ENCODE assay signal across 11 cellular contexts in genomic region chr1:36008546-36009197, GRCh38.
DNase-seq lines count a peak whose midpoint lies in the region; ATAC-seq, FAIRE-seq and TF ChIP-seq lines count a peak whose summit lies in the region.
"Had no signal": no experiment of that assay in that cellular context is flagged by ENCODE, and none has a peak within 500 bp of the region (broad histone marks: within the 10 kb centered on the region; RNA-seq: fewer than 3 reads in every experiment).

No MANE protein-coding gene starts in this region.

- H4K20me1 ChIP-seq in keratinocyte (ENCODE audit: control insufficient read depth, extremely low read depth, insufficient read depth, low read length), result no peaks in the 10 kb centered on the region

- H3K4me2 ChIP-seq in keratinocyte (ENCODE audit: control insufficient read depth, extremely low read depth, insufficient read depth, low read depth, low read length), result peak overlapping the region; percentile 48

- no peaks in the 10 kb centered on the region for H3K27me3 Mint-ChIP-seq in HFFc6 (ENCODE audit: insufficient read depth)
- H3K27me3 Mint-ChIP-seq: effector memory CD8-positive, alpha-beta T cell had no signal

- peaks cover 0 to 6% of the 10 kb centered on the region in 2 donors for H3K4me1 ChIP-seq in ascending aorta
- peaks cover 9% of the 10 kb centered on the region for H3K4me1 ChIP-seq in keratinocyte (ENCODE audit: control insufficient read depth, extremely low read depth, insufficient read depth, low read length)
- H3K4me1 ChIP-seq in vagina, result peaks cover 11% of the 10 kb centered on the region

- peak overlapping the region; percentile 28 for H3K9ac ChIP-seq in keratinocyte (ENCODE audit: control insufficient read depth, extremely low read depth, insufficient read depth, low read length)

- H3K27ac Mint-ChIP-seq in HFFc6, result peak overlapping the region; percentile 17; the same call in 1 of the 2 replicates

- no peak overlapping the region for H3K4me3 Mint-ChIP-seq in HFFc6
- H3K4me3 Mint-ChIP-seq: effector memory CD8-positive, alpha-beta T cell had no signal

- no peaks in the 10 kb centered on the region for H3K79me2 ChIP-seq in keratinocyte (ENCODE audit: control insufficient read depth, insufficient read depth, low read length)

- intact Hi-C loops in ascending aorta (cut with DNase I) (no loop called here), vagina (cut with DNase I) (no loop called here)

- DNase-seq in AG20443 (ENCODE audit: low spot score) (peak; percentile 9), HFFc6 (no peak), ascending aorta (ENCODE audit: low spot score in 2 of 2) (no peak), keratinocyte (ENCODE audit: low read depth, low spot score) (peak; percentile 17), vagina (ENCODE audit: extremely low spot score in 2 of 2) (no peak), G401 (ENCODE audit: low spot score) (no peak)
- DNase-seq: effector memory CD8-positive, alpha-beta T cell; NCI-H2171 treated with DMSO at 0.1 percent for 48 hours had no signal

- peaks cover 16 to 22% of the 10 kb centered on the region in 2 donors for H3K36me3 ChIP-seq in ascending aorta
- no peaks in the 10 kb centered on the region for H3K36me3 ChIP-seq in keratinocyte (ENCODE audit: control insufficient read depth in 2 of 2, extremely low read depth in 1 of 2, insufficient read depth in 2 of 2, low read length in 2 of 2)
- peaks cover 0 to under 1% of the 10 kb centered on the region in 2 donors for H3K36me3 ChIP-seq in vagina

- H3K27ac ChIP-seq in ascending aorta (peak overlapping the region; percentile 32 to 59), keratinocyte (ENCODE audit: control insufficient read depth, insufficient read depth, low read length) (peak overlapping the region; percentile 56), vagina (no peak overlapping the region)

- no peaks in the 10 kb centered on the region for H3K9me1 ChIP-seq in keratinocyte (ENCODE audit: control insufficient read depth, extremely low read depth, insufficient read depth, low read length)

- H3K9me3 Mint-ChIP-seq in HFFc6, result no peaks in the 10 kb centered on the region
- H3K9me3 Mint-ChIP-seq: effector memory CD8-positive, alpha-beta T cell had no signal

- H3K27me3 ChIP-seq in ascending aorta (no peaks in the 10 kb centered on the region), keratinocyte (ENCODE audit: control insufficient read depth, extremely low read depth, insufficient read depth, low read length) (no peaks in the 10 kb centered on the region), vagina (no peaks in the 10 kb centered on the region)

- no peaks in the 10 kb centered on the region for H3K9me3 ChIP-seq in ascending aorta
- H3K9me3 ChIP-seq in keratinocyte (ENCODE audit: control insufficient read depth, low read depth, low read length), result no peaks in the 10 kb centered on the region
- no peaks in the 10 kb centered on the region for H3K9me3 ChIP-seq in vagina

- TF ChIP-seq CTCF in HFFc6 (IDR thresholded peaks at IDR 0.05) (no peak), ascending aorta (IDR thresholded peaks at IDR 0.05) (no peak), keratinocyte (optimal IDR thresholded peaks at IDR 0.05 in 1 of 3, IDR thresholded peaks at IDR 0.05 in 1 of 3, conservative IDR thresholded peaks at IDR 0.05 in 1 of 3; ENCODE audit: extremely low read depth in 1 of 3, insufficient read depth in 2 of 3, low read length in 3 of 3) (no peak), vagina (IDR thresholded peaks at IDR 0.05) (no peak)

- H3K4me3 ChIP-seq in ascending aorta (no peak overlapping the region), keratinocyte (ENCODE audit: control insufficient read depth in 2 of 3, extremely low read depth in 1 of 3, insufficient read depth in 2 of 3, low read depth in 1 of 3, low read length in 3 of 3) (no peak overlapping the region), vagina (no peak overlapping the region)

- H3K4me1 Mint-ChIP-seq in HFFc6 (ENCODE audit: low read depth), result peaks cover 10% of the 10 kb centered on the region

- ATAC-seq in HG02981 (IDR thresholded peaks at IDR 0.05; ENCODE audit: unreplicated experiment) (no peak), HG03457 (IDR thresholded peaks at IDR 0.05; ENCODE audit: unreplicated experiment) (no peak)
- ATAC-seq: effector memory CD8-positive, alpha-beta T cell had no signal

- TF ChIP-seq POLR2A in vagina (IDR thresholded peaks at IDR 0.05), result no peak

- in situ Hi-C loops in G401 (cut with HindIII; ENCODE audit: low sequenced_read_pairs), result no loop called here

- dilution Hi-C loops in keratinocyte (cut with MboI; ENCODE audit: extremely low pct_ligation_motif_present, low sequenced_read_pairs), result no loop called here

- peak overlapping the region; percentile 52 for H2AFZ ChIP-seq in keratinocyte (ENCODE audit: control insufficient read depth, low read length)

- peak; percentile 73 for FAIRE-seq in keratinocyte (lab: Jason Lieb, UNC)
- FAIRE-seq: H1 had no signal

- peaks cover 6% of the 10 kb centered on the region for H3K36me3 Mint-ChIP-seq in HFFc6 (ENCODE audit: low read depth)

Comparison
In these comparisons a context has a peak if more than half of its experiments do, and no peak if none do; other contexts are left out.
1. DNase-seq: peak in AG20443 (single experiment) and keratinocyte (single experiment); none in HFFc6 (single experiment), ascending aorta (0 of 2), vagina (0 of 2) and G401 (single experiment).